18 cellular contexts compared by ENCODE assay signal in genomic region chr11:99327527-99327926, GRCh38.
"Had no signal": no experiment of that assay in that cellular context is flagged by ENCODE, and none has a peak within 500 bp of the region (broad histone marks: within the 10 kb centered on the region; RNA-seq: fewer than 3 reads in every experiment).

No MANE protein-coding gene starts in this region.

- DNase-seq: KBM-7, NCI-H1092, NCI-H1417, NCI-H1436 treated with DMSO at 0.1 percent for 48 hours, NCI-H1694, NCI-H187 treated with DMSO at 0.1 percent for 48 hours, NCI-H2029 treated with DMSO at 0.1 percent for 48 hours, NCI-H2171, NCI-H446, NCI-H510A, NCI-H524 treated with DMSO at 0.1 percent for 48 hours, NCI-H69, NCI-H774, PC-3, SHP77 treated with DMSO at 0.1 percent for 48 hours, SJCRH30, T-helper 1 cell had no signal

- H3K4me3 ChIP-seq: SJCRH30 had no signal

- H3K9me3 ChIP-seq: SJCRH30 had no signal

- H3K4me1 ChIP-seq: SJCRH30 had no signal

- H3K27ac ChIP-seq: HL-60, SJCRH30 had no signal

- H3K36me3 ChIP-seq: SJCRH30 had no signal
